ENCODE assay signal across 23 cellular contexts in genomic region chr12:72543777-72544467, GRCh38.
DNase-seq lines count a peak whose midpoint lies in the region; ATAC-seq, FAIRE-seq and TF ChIP-seq lines count a peak whose summit lies in the region.
"Had no signal": no experiment of that assay in that cellular context is flagged by ENCODE, and none has a peak within 500 bp of the region (broad histone marks: within the 10 kb centered on the region; RNA-seq: fewer than 3 reads in every experiment).

No MANE protein-coding gene starts in this region.

- H3K9me2 ChIP-seq in PC-3 (replicated peaks; ENCODE audit: low read length), result no peaks in the 10 kb centered on the region

- intact Hi-C loops in PC-3 (cut with micrococcal nuclease), result loop anchor here (5.0 kb wide), 1 partner anchor 47 kb away; no protein-coding TSS in a partner anchor
- intact Hi-C loops in CD4-positive, alpha-beta T cell (cut with DNase I, micrococcal nuclease), result no loop called here

- FAIRE-seq in bronchial epithelial cell (lab: Jason Lieb, UNC), result peak; percentile 13
- FAIRE-seq: D721Med, GM19239, H54, HepG2 had no signal

- no peaks in the 10 kb centered on the region for H3K36me3 Mint-ChIP-seq in CD4-positive, alpha-beta T cell (ENCODE audit: low read depth)
- H3K36me3 Mint-ChIP-seq: CD4-positive, CD25-positive, alpha-beta regulatory T cell; IgD-negative memory B cell had no signal

- no peak overlapping the region for H3K9ac ChIP-seq in PC-3 (ENCODE audit: low read length)

- POLR2A ChIA-PET in HEK293 (lab: Yijun Ruan, JAX) (no interaction called here), PC-3 (lab: Charles Lee; ENCODE audit: unreplicated experiment) (no interaction called here)
- POLR2A ChIA-PET in CD4-positive, alpha-beta T cell (lab: Charles Lee), result no interaction called here

- H3K4me1 ChIP-seq in HEK293 (ENCODE audit: control insufficient read depth, insufficient read depth, low read length), result no peaks in the 10 kb centered on the region
- peaks cover 23% of the 10 kb centered on the region for H3K4me1 ChIP-seq in PC-3 (ENCODE audit: insufficient read depth, low read length)
- H3K4me1 ChIP-seq in foreskin keratinocyte, result no peaks in the 10 kb centered on the region
- H3K4me1 ChIP-seq: BE2C, Caco-2 had no signal

- H3K4me3 ChIP-seq in HEK293 (ENCODE audit: low read depth, low read length) (no peak overlapping the region), PC-3 (ENCODE audit: low read length) (no peak overlapping the region), bronchial epithelial cell (ENCODE audit: low read depth, low read length) (no peak overlapping the region)
- H3K4me3 ChIP-seq: GM23338 had no signal

- BruUV-seq in PC-3 (replicated peaks; lab: Mats Ljungman, UMichigan), result no TSS peak

- no peaks in the 10 kb centered on the region for H3K27me3 ChIP-seq in PC-3 (ENCODE audit: low read length)
- H3K27me3 ChIP-seq in bronchial epithelial cell (ENCODE audit: control insufficient read depth, insufficient read depth, low read length), result no peaks in the 10 kb centered on the region
- no peaks in the 10 kb centered on the region for H3K27me3 ChIP-seq in foreskin keratinocyte
- no peaks in the 10 kb centered on the region for H3K27me3 ChIP-seq in CD4-positive, alpha-beta T cell (ENCODE audit: control insufficient read depth, insufficient read depth, low read length)
- H3K27me3 ChIP-seq: BE2C had no signal

- no peak for TF ChIP-seq CTCF in HEK293 (tag by site-specific recombination; IDR thresholded peaks at IDR 0.05)
- no peak for TF ChIP-seq CTCF in PC-3 (conservative IDR thresholded peaks at IDR 0.05; ENCODE audit: low read depth, low read length)
- no peak for TF ChIP-seq CTCF in bronchial epithelial cell (IDR thresholded peaks at IDR 0.05; ENCODE audit: insufficient read depth, low read length, severe bottlenecking)
- TF ChIP-seq CTCF in foreskin keratinocyte (conservative IDR thresholded peaks at IDR 0.05), result no peak
- TF ChIP-seq CTCF in CD4-positive, alpha-beta T cell (IDR thresholded peaks at IDR 0.05), result no peak

- H3K27ac Mint-ChIP-seq in CD4-positive, alpha-beta T cell, result no peak overlapping the region
- H3K27ac Mint-ChIP-seq: CD4-positive, CD25-positive, alpha-beta regulatory T cell; GM23338; IgD-negative memory B cell had no signal

- H3K4me2 ChIP-seq in PC-3 (ENCODE audit: low read length), result no peak overlapping the region
- H3K4me2 ChIP-seq: GM23338 had no signal

- no peak overlapping the region for H2AFZ ChIP-seq in PC-3 (ENCODE audit: low read length)
- H2AFZ ChIP-seq: GM23338 had no signal

- H3F3A ChIP-seq in PC-3 (ENCODE audit: low read length, unreplicated experiment), result no peaks in the 10 kb centered on the region

- DNase-seq in NCI-H187 (lab: John Stamatoyannopoulos, UW) (peak; percentile 16 to 52), NCI-H187 treated with DMSO at 0.1 percent for 48 hours (lab: John Stamatoyannopoulos, UW) (no peak), PC-3 (peak; percentile 55), bronchial epithelial cell (ENCODE audit: low read depth) (no peak), foreskin keratinocyte (no peak), medulla oblongata (ENCODE audit: extremely low spot score) (no peak)
- DNase-seq in CD4-positive, alpha-beta T cell, result no peak
- DNase-seq: 8988T; ACHN; BE2C; C1 segment of cervical spinal cord; Caco-2; CD4-positive, CD25-positive, alpha-beta regulatory T cell; GF-D8; HCEC 1CT; KG1 had no signal

- no peaks in the 10 kb centered on the region for H3K79me2 ChIP-seq in PC-3 (ENCODE audit: low read length)

- no peaks in the 10 kb centered on the region for H3K9me3 ChIP-seq in HEK293 (ENCODE audit: control insufficient read depth, insufficient read depth, low read depth, low read length)
- H3K9me3 ChIP-seq in PC-3 (ENCODE audit: low read length), result no peaks in the 10 kb centered on the region
- no peaks in the 10 kb centered on the region for H3K9me3 ChIP-seq in CD4-positive, alpha-beta T cell (ENCODE audit: control insufficient read depth, low read length)
- H3K9me3 ChIP-seq: BE2C, Caco-2 had no signal

- ATAC-seq in PC-3, result peak; percentile 90
- ATAC-seq in foreskin keratinocyte, result no peak
- no peak for ATAC-seq in CD4-positive, alpha-beta T cell (ENCODE audit: poor library complexity)
- ATAC-seq: GM23338, HepG2 had no signal

- no peaks in the 10 kb centered on the region for H3K27me3 Mint-ChIP-seq in CD4-positive, alpha-beta T cell
- H3K27me3 Mint-ChIP-seq: CD4-positive, CD25-positive, alpha-beta regulatory T cell; IgD-negative memory B cell had no signal

- H3K27ac ChIP-seq in HEK293 (ENCODE audit: extremely low read depth, low read depth, low read length), result no peak overlapping the region
- no peak overlapping the region for H3K27ac ChIP-seq in PC-3 (ENCODE audit: low read length)
- H3K27ac ChIP-seq in foreskin keratinocyte, result no peak overlapping the region
- no peak overlapping the region for H3K27ac ChIP-seq in CD4-positive, alpha-beta T cell (ENCODE audit: low read depth, low read length)

- no peaks in the 10 kb centered on the region for H3K36me3 ChIP-seq in HEK293 (ENCODE audit: control insufficient read depth in 2 of 2, insufficient read depth in 1 of 2, low read length in 2 of 2)
- H3K36me3 ChIP-seq in PC-3 (ENCODE audit: low read depth, low read length), result no peaks in the 10 kb centered on the region
- H3K36me3 ChIP-seq in bronchial epithelial cell (ENCODE audit: control insufficient read depth, insufficient read depth, low read length), result no peaks in the 10 kb centered on the region
- H3K36me3 ChIP-seq: BE2C had no signal

- no peaks in the 10 kb centered on the region for H4K20me1 ChIP-seq in PC-3 (ENCODE audit: low read length)

- no peaks in the 10 kb centered on the region for H3K9me3 Mint-ChIP-seq in CD4-positive, alpha-beta T cell
- H3K9me3 Mint-ChIP-seq: GM23338 had no signal

- CTCF ChIA-PET in HEK293 (lab: Yijun Ruan, JAX) (no interaction called here), PC-3 (lab: Charles Lee) (no interaction called here)
- CTCF ChIA-PET in CD4-positive, alpha-beta T cell (lab: Charles Lee), result no interaction called here

- H3K4me3 Mint-ChIP-seq in CD4-positive, alpha-beta T cell, result no peak overlapping the region
- H3K4me3 Mint-ChIP-seq: CD4-positive, CD25-positive, alpha-beta regulatory T cell; GM23338; IgD-negative memory B cell had no signal

- no peaks in the 10 kb centered on the region for H3K4me1 Mint-ChIP-seq in CD4-positive, alpha-beta T cell (ENCODE audit: low read depth)
- H3K4me1 Mint-ChIP-seq: CD4-positive, CD25-positive, alpha-beta regulatory T cell; IgD-negative memory B cell had no signal

TF ChIP-seq in HEK293, 187 proteins besides CTCF, POLR2A, EP300 and RAD21:
- peak; percentile 41; the same call in 1 of the 2 replicates for TF ChIP-seq TCF7L2 (IDR thresholded peaks at IDR 0.05; ENCODE audit: borderline replicate concordance, low read depth, low read length)
- no peak for TF ChIP-seq ZNF645 (tag by site-specific recombination; IDR thresholded peaks at IDR 0.05)
TF ChIP-seq in HEK293: peak in this region for 1.

Comparison
In these comparisons a context has a peak if more than half of its experiments do, and no peak if none do; other contexts are left out.
1. DNase-seq: peak in NCI-H187 (2 of 2) and PC-3 (single experiment); none in NCI-H187 treated with DMSO at 0.1 percent for 48 hours (single experiment), bronchial epithelial cell (single experiment), foreskin keratinocyte (0 of 2), medulla oblongata (single experiment) and CD4-positive, alpha-beta T cell (0 of 10).